16 cellular contexts compared by ENCODE assay signal in genomic region chr19:32363632-32364031, GRCh38. TPM values are rescaled to one million over a fixed set of nuclear protein-coding genes. Genes with fewer than 3 reads are reported as not detected.
A peak's percentile ranks its signal among the peaks of the same experiment; 100 is the strongest.
DNase-seq lines count a peak whose midpoint lies in the region; ATAC-seq and TF ChIP-seq lines count a peak whose summit lies in the region.
"Had no signal": no experiment of that assay in that cellular context is flagged by ENCODE, and none has a peak within 500 bp of the region (broad histone marks: within the 10 kb centered on the region; RNA-seq: fewer than 3 reads in every experiment).

No MANE protein-coding gene starts in this region.

- peaks cover 0 to 18% of the 10 kb centered on the region in 2 donors for H3K4me1 ChIP-seq in ascending aorta
- H3K4me1 ChIP-seq in prostate gland (replicated peaks): peaks cover 21% of the 10 kb centered on the region
- no peaks in the 10 kb centered on the region for H3K4me1 ChIP-seq in urinary bladder (ENCODE audit: insufficient read depth)

- H3K36me3 ChIP-seq in ascending aorta: peaks cover 12 to 15% of the 10 kb centered on the region in 2 donors
- H3K36me3 ChIP-seq in prostate gland: no peaks in the 10 kb centered on the region
- peaks cover under 1% of the 10 kb centered on the region for H3K36me3 ChIP-seq in urinary bladder (ENCODE audit: insufficient read depth)

- H3K9me3 ChIP-seq in ascending aorta (no peaks in the 10 kb centered on the region), prostate gland (no peaks in the 10 kb centered on the region)
- H3K9me3 ChIP-seq: MG63 had no signal

- intact Hi-C loops in ascending aorta (cut with DNase I): no loop called here
- intact Hi-C loops in left ventricle myocardium superior (cut with micrococcal nuclease): no loop called here
- intact Hi-C loops in prostate gland (cut with DNase I): no loop called here

- 97% methylated on average over 3 of the region's 3 CpGs for WGBS in prostate gland
- WGBS in urinary bladder: 92% methylated on average over 3 of the region's 3 CpGs

- H3K27ac ChIP-seq in ascending aorta (peak overlapping the region; percentile 78 to 81), prostate gland (peak overlapping the region; percentile 87 to 90), urinary bladder (ENCODE audit: low read depth) (peak overlapping the region; percentile 39)
- H3K27ac ChIP-seq: RWPE1 had no signal

- H3K27me3 ChIP-seq in ascending aorta (no peaks in the 10 kb centered on the region), prostate gland (replicated peaks; ENCODE audit: insufficient read depth) (no peaks in the 10 kb centered on the region)
- H3K27me3 ChIP-seq: MG63 had no signal

- no peak overlapping the region for H3K4me3 ChIP-seq in ascending aorta
- H3K4me3 ChIP-seq in prostate gland: no peak overlapping the region
- H3K4me3 ChIP-seq in urinary bladder (ENCODE audit: low read depth, low read length): no peak overlapping the region
- H3K4me3 ChIP-seq: GM12878, MG63 had no signal

- TF ChIP-seq CTCF in ascending aorta (IDR thresholded peaks at IDR 0.05): no peak
- no peak for TF ChIP-seq CTCF in prostate gland (IDR thresholded peaks at IDR 0.05)

- no peak for TF ChIP-seq POLR2A in prostate gland (IDR thresholded peaks at IDR 0.05)

- DNase-seq in ascending aorta (ENCODE audit: low spot score in 2 of 2) (no peak), left ventricle myocardium superior (no peak), prostate gland (ENCODE audit: low spot score) (no peak), NCI-H524 treated with DMSO at 0.1 percent for 48 hours (lab: John Stamatoyannopoulos, UW) (no peak), mucosa of gallbladder (ENCODE audit: low spot score) (no peak), HuH-7.5 (ENCODE audit: low spot score) (no peak)
- DNase-seq: activated CD4-positive, alpha-beta T cell treated with anti-CD3 and anti-CD28 coated beads for 1 hour; activated CD8-positive, alpha-beta memory T cell treated with anti-CD3 and anti-CD28 coated beads, Interleukin-2, amount 50 U/mL, for 48 hours; activated naive CD8-positive, alpha-beta T cell treated with anti-CD3 and anti-CD28 coated beads for 36 hours; MG63; NCI-H2029; NCI-H69; stimulated activated CD4-positive, alpha-beta T cell treated with anti-CD3 and anti-CD28 coated beads, Interleukin-12 subunit alpha, Interleukin-12 subunit beta, amount 100 ng/mL, for 4 hours had no signal

- peak; percentile 30 for ATAC-seq in left ventricle myocardium superior
- ATAC-seq: GM12878 had no signal

RNA-seq across cellular contexts. Expression of gene ZNF507, which starts 18.2 kb away (rescaled TPM):
- total RNA-seq in ascending aorta (6.4 TPM), left ventricle myocardium superior (16.1 TPM), prostate gland (10 to 100 TPM; 19.0 to 37.5 TPM), urinary bladder (35.5 TPM), mucosa of gallbladder (21.8 TPM)
- polyA plus RNA-seq in urinary bladder: 8.9 TPM

RNA-seq across cellular contexts. Expression of gene DPY19L3, which starts 41.9 kb away (rescaled TPM):
- 115 TPM for total RNA-seq in ascending aorta
- total RNA-seq in left ventricle myocardium superior: 5.2 TPM
- 10 to 100 TPM; 53.0 to 66.5 TPM for total RNA-seq in prostate gland
- 62.7 TPM for total RNA-seq in urinary bladder
- polyA plus RNA-seq in urinary bladder: 6.9 TPM
- 17.8 TPM for total RNA-seq in mucosa of gallbladder
